Comparison of ENCODE assay signal across 32 cellular contexts in genomic region chr5:5404376-5404775, GRCh38.
"Had no signal": no experiment of that assay in that cellular context is flagged by ENCODE, and none has a peak within 500 bp of the region (broad histone marks: within the 10 kb centered on the region; RNA-seq: fewer than 3 reads in every experiment).

No MANE protein-coding gene starts in this region.

- H3K27ac Mint-ChIP-seq: activated CD4-positive, alpha-beta T cell treated with anti-CD3 and anti-CD28 coated beads, Interleukin-2, amount 10 ng/mL, durations not matched to agents 24 days and 14 days; activated CD8-positive, alpha-beta T cell treated with anti-CD3 and anti-CD28 coated beads for 36 hours; activated naive CD8-positive, alpha-beta T cell treated with anti-CD3 and anti-CD28 coated beads for 36 hours; activated T-cell treated with anti-CD3 and anti-CD28 coated beads, Interleukin-2, amount 50 U/mL, for 72 hours; activated T-helper 17 cell treated with anti-CD3 and anti-CD28 coated beads, Interleukin-2, amount 50 U/mL, for 72 hours had no signal

- H3K4me1 ChIP-seq: Peyer's patch had no signal

- H3K4me1 Mint-ChIP-seq: activated CD4-positive, alpha-beta T cell treated with anti-CD3 and anti-CD28 coated beads, Interleukin-2, amount 10 ng/mL, durations not matched to agents 24 days and 14 days; activated naive CD8-positive, alpha-beta T cell treated with anti-CD3 and anti-CD28 coated beads for 36 hours; activated T-helper 17 cell treated with anti-CD3 and anti-CD28 coated beads, Interleukin-2, amount 50 U/mL, for 72 hours; central memory CD8-positive, alpha-beta T cell had no signal

- H3K27me3 ChIP-seq: cardiac muscle cell, Peyer's patch had no signal

- H3K9me3 Mint-ChIP-seq: activated CD4-positive, alpha-beta T cell treated with anti-CD3 and anti-CD28 coated beads, Interleukin-2, amount 10 ng/mL, durations not matched to agents 24 days and 14 days; central memory CD8-positive, alpha-beta T cell had no signal

- H3K4me3 ChIP-seq: cardiac muscle cell, Peyer's patch had no signal

- ATAC-seq: activated CD8-positive, alpha-beta T cell treated with anti-CD3 and anti-CD28 coated beads for 36 hours; activated T-cell treated with anti-CD3 and anti-CD28 coated beads, Interleukin-2, amount 50 U/mL, for 72 hours; activated T-helper 17 cell treated with anti-CD3 and anti-CD28 coated beads, Interleukin-2, amount 50 U/mL, for 72 hours; PC-3; Right ventricle myocardium inferior had no signal

- H3K36me3 ChIP-seq: cardiac muscle cell, Peyer's patch had no signal

- H3K27ac ChIP-seq: cardiac muscle cell, Peyer's patch, RWPE1 had no signal

- H3K4me3 Mint-ChIP-seq: activated CD4-positive, alpha-beta T cell treated with anti-CD3 and anti-CD28 coated beads, Interleukin-2, amount 10 ng/mL, durations not matched to agents 24 days and 14 days; activated CD8-positive, alpha-beta T cell treated with anti-CD3 and anti-CD28 coated beads for 36 hours; activated naive CD8-positive, alpha-beta T cell treated with anti-CD3 and anti-CD28 coated beads for 36 hours; activated T-cell treated with anti-CD3 and anti-CD28 coated beads, Interleukin-2, amount 50 U/mL, for 72 hours; activated T-helper 17 cell treated with anti-CD3 and anti-CD28 coated beads, Interleukin-2, amount 50 U/mL, for 72 hours; central memory CD8-positive, alpha-beta T cell had no signal

- H3K27me3 Mint-ChIP-seq: activated CD4-positive, alpha-beta T cell treated with anti-CD3 and anti-CD28 coated beads, Interleukin-2, amount 10 ng/mL, durations not matched to agents 24 days and 14 days; activated CD8-positive, alpha-beta T cell treated with anti-CD3 and anti-CD28 coated beads for 36 hours; activated naive CD8-positive, alpha-beta T cell treated with anti-CD3 and anti-CD28 coated beads for 36 hours; activated T-helper 17 cell treated with anti-CD3 and anti-CD28 coated beads, Interleukin-2, amount 50 U/mL, for 72 hours; central memory CD8-positive, alpha-beta T cell had no signal

- DNase-seq: activated CD4-positive, alpha-beta T cell treated with anti-CD3 and anti-CD28 coated beads, Interleukin-2, amount 10 ng/mL, durations not matched to agents 24 days and 14 days; activated CD4-positive, alpha-beta T cell treated with anti-CD3 and anti-CD28 coated beads, Interleukin-2, amount 50 U/mL, for 4 hours; activated CD8-positive, alpha-beta T cell treated with anti-CD3 and anti-CD28 coated beads for 36 hours; activated effector memory CD4-positive, alpha-beta T cell treated with anti-CD3 and anti-CD28 coated beads, Interleukin-2, amount 50 U/mL, for 16 hours; activated naive CD4-positive, alpha-beta T cell; activated naive CD4-positive, alpha-beta T cell treated with anti-CD3 and anti-CD28 coated beads, Interleukin-2, amount 50 U/mL, for 16 hours; activated naive CD8-positive, alpha-beta T cell treated with anti-CD3 and anti-CD28 coated beads for 36 hours; activated T-cell treated with anti-CD3 and anti-CD28 coated beads, Interleukin-2, amount 50 U/mL, for 1 hour; activated T-cell treated with anti-CD3 and anti-CD28 coated beads, Interleukin-2, amount 50 U/mL, for 72 hours; amniotic stem cell; aorta; NCI-H1048; NCI-H1105 treated with DMSO at 0.1 percent for 48 hours; NCI-H1436; NCI-H1694; NCI-H1930; NCI-H2081 treated with DMSO at 0.1 percent for 48 hours; NCI-H2171; NCI-H510A; NCI-H526; NCI-H748 treated with DMSO at 0.1 percent for 48 hours; NK-92 treated with Interleukin-12 subunit alpha and Interleukin-12 subunit beta, amount 100 ng/mL, for 24 hours; PC-3; Peyer's patch; SW 1271; T-helper 1 cell; T1000 had no signal
